Comparison of ENCODE assay signal across 18 cellular contexts in the genomic region with DNA sequence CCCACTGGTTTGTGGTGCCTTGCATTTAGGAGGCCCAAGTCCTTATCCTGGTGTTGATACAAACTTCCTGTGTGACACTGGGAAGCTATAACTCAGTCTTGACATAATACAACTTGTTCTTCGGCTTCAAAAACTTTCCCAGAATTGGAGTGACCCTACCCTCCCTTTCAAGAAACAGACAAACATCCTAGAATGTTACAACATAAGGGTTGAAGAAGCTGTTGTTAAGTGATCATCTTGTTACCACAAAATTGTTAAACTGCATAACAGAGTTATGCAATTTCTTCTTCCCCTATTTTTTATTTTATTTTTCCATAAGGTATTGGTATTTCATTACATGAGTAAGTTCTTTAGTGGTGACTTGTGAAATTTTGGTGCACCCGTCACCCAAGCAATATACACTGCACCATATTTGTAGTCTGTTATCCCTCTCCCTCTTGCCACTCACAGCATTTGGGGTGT. TPM values are rescaled to one million over a fixed set of nuclear protein-coding genes. Genes with fewer than 3 reads are reported as not detected.
DNase-seq lines count a peak whose midpoint lies in the region; ATAC-seq, FAIRE-seq and TF ChIP-seq lines count a peak whose summit lies in the region.
"Had no signal": no experiment of that assay in that cellular context is flagged by ENCODE, and none has a peak within 500 bp of the region (broad histone marks: within the 10 kb centered on the region; RNA-seq: fewer than 3 reads in every experiment).

No MANE protein-coding gene starts in this region.

- no peaks in the 10 kb centered on the region for H3K9me3 Mint-ChIP-seq in endodermal cell
- H3K9me3 Mint-ChIP-seq in stimulated activated effector memory CD8-positive, alpha-beta T cell treated with anti-CD3 and anti-CD28 coated beads, Interleukin-12 subunit alpha, Interleukin-12 subunit beta, amount 100 ng/mL, for 72 hours = no peaks in the 10 kb centered on the region
- H3K9me3 Mint-ChIP-seq: central memory CD8-positive, alpha-beta T cell had no signal

- H3K36me3 ChIP-seq in heart right ventricle (no peaks in the 10 kb centered on the region), sigmoid colon (no peaks in the 10 kb centered on the region), endodermal cell (ENCODE audit: control insufficient read depth, insufficient read depth, low read length) (no peaks in the 10 kb centered on the region), small intestine (ENCODE audit: control insufficient read depth in 2 of 2, insufficient read depth in 2 of 2, low read length in 2 of 2) (no peaks in the 10 kb centered on the region)
- H3K36me3 ChIP-seq: pancreas, SJCRH30 had no signal

- H3K27ac ChIP-seq in heart right ventricle (peak overlapping the region in 2 of 10 donors; percentile 20 to 85), sigmoid colon (peak overlapping the region in 3 of 4 donors; percentile 16 to 56 (median 46)), endodermal cell (ENCODE audit: low read depth, low read length) (no peak overlapping the region), small intestine (ENCODE audit: low read depth in 1 of 2, low read length in 1 of 2) (no peak overlapping the region)
- H3K27ac ChIP-seq: C4-2B, SJCRH30, VCaP had no signal

- peak in 5 of 8 donors; percentile 31 to 69 (median 53) for ATAC-seq in heart right ventricle
- no peak for ATAC-seq in stimulated activated effector memory CD8-positive, alpha-beta T cell treated with anti-CD3 and anti-CD28 coated beads, Interleukin-12 subunit alpha, Interleukin-12 subunit beta, amount 100 ng/mL, for 72 hours
- ATAC-seq: K562 had no signal

- H3K27me3 Mint-ChIP-seq in endodermal cell (ENCODE audit: insufficient read depth) = no peaks in the 10 kb centered on the region
- H3K27me3 Mint-ChIP-seq: central memory CD8-positive, alpha-beta T cell had no signal

- no peak overlapping the region for H3K4me3 ChIP-seq in heart right ventricle
- no peak overlapping the region for H3K4me3 ChIP-seq in sigmoid colon
- no peak overlapping the region for H3K4me3 ChIP-seq in endodermal cell (ENCODE audit: low read length)
- no peak overlapping the region for H3K4me3 ChIP-seq in small intestine (ENCODE audit: low read depth in 1 of 2, low read length in 2 of 2)
- H3K4me3 ChIP-seq: K562, pancreas, SJCRH30 had no signal

- TF ChIP-seq POLR2A in sigmoid colon (IDR thresholded peaks at IDR 0.05) = no peak

- TF ChIP-seq EP300 in sigmoid colon (IDR thresholded peaks at IDR 0.05) = peak in 1 of 4 donors; percentile 60

- H3K9me3 ChIP-seq in heart right ventricle (no peaks in the 10 kb centered on the region), sigmoid colon (no peaks in the 10 kb centered on the region), endodermal cell (ENCODE audit: control insufficient read depth, low read length) (no peaks in the 10 kb centered on the region), small intestine (ENCODE audit: control insufficient read depth, low read depth) (no peaks in the 10 kb centered on the region)
- H3K9me3 ChIP-seq: pancreas, SJCRH30 had no signal

- WGBS in heart right ventricle, 2 donors = 49 to 59% methylated on average over 2 of the region's 2 CpGs
- WGBS in sigmoid colon, 2 donors = 47 to 58% methylated on average over 2 of the region's 2 CpGs
- WGBS in endodermal cell (ENCODE audit: insufficient coverage in 1 of 2, insufficient read length in 1 of 2), 2 experiments = 73% methylated on average over 2 of the region's 2 CpGs; no CpG with 5 or more reads in 1 of the 2 experiments
- 62 to 73% (median 68%) methylated on average over 2 of the region's 2 CpGs for WGBS in small intestine, 3 donors

- no peak for FAIRE-seq in small intestine (lab: Jason Lieb, UNC)
- FAIRE-seq: K562, pancreas had no signal

- peak; percentile 85 for DNase-seq in GM04503 (ENCODE audit: low read depth)
- peak; percentile 92 for DNase-seq in SIG-M5 treated with dmso at 0.1 percent for 504 hours (lab: John Stamatoyannopoulos, UW; ENCODE audit: unreplicated experiment)
- no peak for DNase-seq in heart right ventricle
- DNase-seq in sigmoid colon = no peak
- no peak for DNase-seq in endodermal cell
- DNase-seq in small intestine = no peak
- DNase-seq in stimulated activated effector memory CD8-positive, alpha-beta T cell treated with anti-CD3 and anti-CD28 coated beads, Interleukin-12 subunit alpha, Interleukin-12 subunit beta, amount 100 ng/mL, for 72 hours (ENCODE audit: low spot score in 2 of 2) = no peak
- no peak for DNase-seq in NCI-H526 (lab: John Stamatoyannopoulos, UW)
- DNase-seq: activated naive CD4-positive, alpha-beta T cell treated with Interleukin-2 at 50 U/mL for 16 hours; NCI-H2029 treated with DMSO at 0.1 percent for 48 hours; pancreas; SJCRH30; stimulated activated CD4-positive, alpha-beta T cell treated with anti-CD3 and anti-CD28 coated beads, Interleukin-4, amount 100 ng/mL, for 4 hours; stimulated activated naive CD4-positive, alpha-beta T cell had no signal

- TF ChIP-seq CTCF in heart right ventricle (IDR thresholded peaks at IDR 0.05) (no peak), sigmoid colon (IDR thresholded peaks at IDR 0.05) (no peak), endodermal cell (conservative IDR thresholded peaks at IDR 0.05) (no peak)

- H3K36me3 Mint-ChIP-seq in endodermal cell (ENCODE audit: low read depth) = no peaks in the 10 kb centered on the region
- no peaks in the 10 kb centered on the region for H3K36me3 Mint-ChIP-seq in stimulated activated effector memory CD8-positive, alpha-beta T cell treated with anti-CD3 and anti-CD28 coated beads, Interleukin-12 subunit alpha, Interleukin-12 subunit beta, amount 100 ng/mL, for 72 hours

- no peak overlapping the region for H3K9ac ChIP-seq in endodermal cell (ENCODE audit: extremely low read depth, low read length, poor library complexity, severe bottlenecking)

- no peaks in the 10 kb centered on the region for H3K27me3 ChIP-seq in heart right ventricle
- no peaks in the 10 kb centered on the region for H3K27me3 ChIP-seq in sigmoid colon
- H3K27me3 ChIP-seq in endodermal cell (ENCODE audit: control insufficient read depth, insufficient read depth, low read length, poor library complexity, severe bottlenecking) = no peaks in the 10 kb centered on the region
- H3K27me3 ChIP-seq in small intestine (ENCODE audit: control insufficient read depth in 2 of 2, insufficient read depth in 2 of 2, low read length in 2 of 2) = no peaks in the 10 kb centered on the region
- H3K27me3 ChIP-seq: pancreas, SJCRH30 had no signal

- peaks cover 54% of the 10 kb centered on the region for H3K4me1 Mint-ChIP-seq in endodermal cell
- no peaks in the 10 kb centered on the region for H3K4me1 Mint-ChIP-seq in stimulated activated effector memory CD8-positive, alpha-beta T cell treated with anti-CD3 and anti-CD28 coated beads, Interleukin-12 subunit alpha, Interleukin-12 subunit beta, amount 100 ng/mL, for 72 hours
- H3K4me1 Mint-ChIP-seq: central memory CD8-positive, alpha-beta T cell had no signal

- H3K4me1 ChIP-seq in heart right ventricle (peaks cover 13 to 60% (median 45%) of the 10 kb centered on the region in 9 donors), sigmoid colon (peaks cover 0 to 7% (median 4%) of the 10 kb centered on the region in 4 donors), endodermal cell (ENCODE audit: control insufficient read depth, insufficient read depth, low read length) (peaks cover 18% of the 10 kb centered on the region), small intestine (ENCODE audit: control insufficient read depth in 2 of 2, insufficient read depth in 1 of 2, low read depth in 1 of 2, low read length in 1 of 2) (no peaks in the 10 kb centered on the region)
- H3K4me1 ChIP-seq: pancreas, SJCRH30 had no signal

- no peak overlapping the region for H3K27ac Mint-ChIP-seq in endodermal cell
- H3K27ac Mint-ChIP-seq in stimulated activated effector memory CD8-positive, alpha-beta T cell treated with anti-CD3 and anti-CD28 coated beads, Interleukin-12 subunit alpha, Interleukin-12 subunit beta, amount 100 ng/mL, for 72 hours = no peak overlapping the region

- no peak overlapping the region for H3K4me3 Mint-ChIP-seq in endodermal cell
- no peak overlapping the region for H3K4me3 Mint-ChIP-seq in stimulated activated effector memory CD8-positive, alpha-beta T cell treated with anti-CD3 and anti-CD28 coated beads, Interleukin-12 subunit alpha, Interleukin-12 subunit beta, amount 100 ng/mL, for 72 hours
- H3K4me3 Mint-ChIP-seq: central memory CD8-positive, alpha-beta T cell had no signal

- intact Hi-C loops in heart right ventricle (cut with DNase I) (no loop called here), sigmoid colon (cut with DNase I) (no loop called here)

RNA-seq across cellular contexts. Expression of gene TLR4, which starts 21.3 kb away (rescaled TPM):
- total RNA-seq in heart right ventricle = 10 to 100 TPM in 7 of 10 donors, 1 to 10 TPM in 3; 6.5 to 24.7 (median 11.6) TPM
- polyA plus RNA-seq in heart right ventricle = 1 to 10 TPM; 2.3 to 3.6 TPM
- 10 to 100 TPM; 10.5 to 24.6 (median 15.3) TPM for total RNA-seq in sigmoid colon
- polyA plus RNA-seq in sigmoid colon = 1 to 10 TPM; 4.0 to 7.2 (median 4.2) TPM
- under 1 TPM in 1 of 2 donors, not detected in 1; 0.07 TPM for total RNA-seq in endodermal cell
- 1.1 TPM for polyA plus RNA-seq in endodermal cell (2013, experiment 1 of 2)
- 1.8 TPM for polyA plus RNA-seq in endodermal cell (2013, experiment 2 of 2)
- polyA plus RNA-seq in small intestine = 1 to 10 TPM in 2 of 3 donors, under 1 TPM in 1; 0.89 to 3.3 (median 1.9) TPM
- polyA plus RNA-seq: K562 had no signal

Comparison
In these comparisons a context has a peak if more than half of its experiments do, and no peak if none do; other contexts are left out.
1. DNase-seq: peak in GM04503 (single experiment) and SIG-M5 treated with dmso at 0.1 percent for 504 hours (single experiment); none in heart right ventricle (0 of 2), sigmoid colon (single experiment), endodermal cell (single experiment), small intestine (single experiment), stimulated activated effector memory CD8-positive, alpha-beta T cell treated with anti-CD3 and anti-CD28 coated beads, Interleukin-12 subunit alpha, Interleukin-12 subunit beta, amount 100 ng/mL, for 72 hours (0 of 2) and NCI-H526 (0 of 2).
2. H3K27ac ChIP-seq: peak in sigmoid colon (3 of 4); none in endodermal cell (single experiment) and small intestine (0 of 2).
3. RNA of gene TLR4, which starts 21.3 kb away (total RNA-seq): 10.5 to 24.6 TPM in sigmoid colon and 6.5 to 24.7 TPM in heart right ventricle; 0.07 TPM in endodermal cell; every median in the first group is over 4 times any median in the second.